11 cellular contexts compared by ENCODE assay signal in genomic region chr4:168560184-168560834, GRCh38.
DNase-seq lines count a peak whose midpoint lies in the region; ATAC-seq and TF ChIP-seq lines count a peak whose summit lies in the region.
"Had no signal": no experiment of that assay in that cellular context is flagged by ENCODE, and none has a peak within 500 bp of the region (broad histone marks: within the 10 kb centered on the region; RNA-seq: fewer than 3 reads in every experiment).

No MANE protein-coding gene starts in this region.

- H3K4me1 ChIP-seq in mucosa of descending colon (ENCODE audit: low read depth), result peaks cover 4% of the 10 kb centered on the region

- TF ChIP-seq CTCF in brain microvascular endothelial cell (IDR thresholded peaks at IDR 0.05; ENCODE audit: low read depth, low read length, missing control alignments), result no peak
- TF ChIP-seq CTCF in mucosa of descending colon (IDR thresholded peaks at IDR 0.05), result no peak

- ATAC-seq in mucosa of descending colon, result peak; percentile 55
- ATAC-seq in HG03039 (IDR thresholded peaks at IDR 0.05; ENCODE audit: unreplicated experiment), result no peak

- peak; percentile 44 for DNase-seq in DMS153 treated with DMSO at 0.1 percent for 48 hours (lab: John Stamatoyannopoulos, UW; ENCODE audit: unreplicated experiment)
- DNase-seq in NCI-H2029 (lab: John Stamatoyannopoulos, UW), result peak; percentile 67
- peak; percentile 54 for DNase-seq in brain microvascular endothelial cell
- DNase-seq in mucosa of descending colon, result peak in 1 of 3 donors; percentile 16
- no peak for DNase-seq in stimulated activated CD4-positive, alpha-beta T cell treated with anti-CD3 and anti-CD28 coated beads, Interleukin-15, amount 100 ng/mL, for 24 hours
- DNase-seq in activated CD4-positive, alpha-beta T cell treated with anti-CD3 and anti-CD28 coated beads for 4 hours, result no peak
- no peak for DNase-seq in occipital lobe (lab: John Stamatoyannopoulos, UW)
- DNase-seq: DMS79, KBM-7, RPMI8226 had no signal

- in situ Hi-C loops in brain microvascular endothelial cell (cut with HindIII; ENCODE audit: low pct_ligation_motif_present, low sequenced_read_pairs), result no loop called here

- H3K27ac ChIP-seq in brain microvascular endothelial cell, result no peak overlapping the region

- H3K4me3 ChIP-seq in brain microvascular endothelial cell (ENCODE audit: low read depth, low read length), result no peak overlapping the region
- no peak overlapping the region for H3K4me3 ChIP-seq in mucosa of descending colon

- no peaks in the 10 kb centered on the region for H3K27me3 ChIP-seq in brain microvascular endothelial cell (replicated peaks)

- no peaks in the 10 kb centered on the region for H3K9me3 ChIP-seq in mucosa of descending colon

- H3K36me3 ChIP-seq in brain microvascular endothelial cell (replicated peaks) (no peaks in the 10 kb centered on the region), mucosa of descending colon (ENCODE audit: low read depth) (no peaks in the 10 kb centered on the region)

- intact Hi-C loops in mucosa of descending colon (cut with DNase I, micrococcal nuclease), result no loop called here

Comparison
In these comparisons a context has a peak if more than half of its experiments do, and no peak if none do; other contexts are left out.
1. DNase-seq: peak in DMS153 treated with DMSO at 0.1 percent for 48 hours (single experiment), NCI-H2029 (single experiment) and brain microvascular endothelial cell (single experiment); none in stimulated activated CD4-positive, alpha-beta T cell treated with anti-CD3 and anti-CD28 coated beads, Interleukin-15, amount 100 ng/mL, for 24 hours (single experiment), activated CD4-positive, alpha-beta T cell treated with anti-CD3 and anti-CD28 coated beads for 4 hours (0 of 2) and occipital lobe (single experiment).